ENCODE assay signal across 20 cellular contexts in the genomic region with DNA sequence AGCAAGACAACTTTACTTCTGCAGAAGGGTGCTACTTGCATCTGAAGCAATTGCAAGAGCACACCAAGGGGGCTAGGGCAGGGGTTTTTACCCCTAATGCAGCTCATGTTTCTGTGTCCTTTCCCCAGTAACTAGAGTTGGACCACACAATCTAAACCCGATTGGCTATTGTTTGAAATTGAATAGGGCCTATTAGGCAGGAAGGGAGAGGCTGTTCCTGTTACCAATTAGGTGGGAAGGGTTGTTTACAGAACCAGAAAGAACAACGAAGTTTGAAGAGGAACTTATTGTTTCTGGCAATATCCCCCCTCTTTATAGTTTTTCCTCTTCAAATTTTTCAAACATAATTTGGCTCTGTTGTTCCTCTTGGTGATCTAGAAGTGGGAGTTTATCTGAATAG.
A peak's percentile ranks its signal among the peaks of the same experiment; 100 is the strongest.
DNase-seq lines count a peak whose midpoint lies in the region; ATAC-seq and TF ChIP-seq lines count a peak whose summit lies in the region.
"Had no signal": no experiment of that assay in that cellular context is flagged by ENCODE, and none has a peak within 500 bp of the region (broad histone marks: within the 10 kb centered on the region; RNA-seq: fewer than 3 reads in every experiment).

No MANE protein-coding gene starts in this region.

- H3K9me3 ChIP-seq in heart left ventricle, result peaks cover 0 to 46% (median 13%) of the 10 kb centered on the region in 12 donors
- peaks cover 54% of the 10 kb centered on the region for H3K9me3 ChIP-seq in left ventricle myocardium inferior (replicated peaks)
- H3K9me3 ChIP-seq in upper lobe of right lung, result no peaks in the 10 kb centered on the region

- H3K27me3 ChIP-seq in heart left ventricle (no peaks in the 10 kb centered on the region), left ventricle myocardium inferior (ENCODE audit: low read depth) (peaks cover 6% of the 10 kb centered on the region), upper lobe of right lung (no peaks in the 10 kb centered on the region)
- H3K27me3 ChIP-seq: BLaER1 treated with 17β-estradiol and CSF1 and Interleukin-3, amounts not matched to agents 10 nM and 100 nM had no signal

- intact Hi-C loops in heart left ventricle (cut with DNase I) (no loop called here), Right ventricle myocardium superior (cut with DNase I) (no loop called here), left ventricle myocardium inferior (cut with micrococcal nuclease) (no loop called here), left ventricle myocardium superior (cut with micrococcal nuclease) (no loop called here), upper lobe of right lung (cut with DNase I) (no loop called here)

- peak in 3 of 4 donors; percentile 31 to 54 (median 34) for ATAC-seq in heart left ventricle
- ATAC-seq in Right ventricle myocardium superior (ENCODE audit: poor library complexity), result no peak
- no peak for ATAC-seq in left ventricle myocardium superior
- ATAC-seq in upper lobe of right lung, result no peak
- no peak for ATAC-seq in GM18498 (IDR thresholded peaks at IDR 0.05; ENCODE audit: unreplicated experiment)
- ATAC-seq: A549; CD8-positive, alpha-beta T cell had no signal

- TF ChIP-seq POLR2A in heart left ventricle (IDR thresholded peaks at IDR 0.05), result no peak

- 42 to 53% (median 43%) methylated on average over 2 of the region's 2 CpGs for WGBS in heart left ventricle, 4 donors

- DNase-seq in heart left ventricle (no peak), Right ventricle myocardium superior (no peak), left ventricle myocardium inferior (no peak), left ventricle myocardium superior (no peak), NCI-H748 treated with DMSO at 0.1 percent for 48 hours (lab: John Stamatoyannopoulos, UW) (peak; percentile 91), upper lobe of right lung (no peak), MV-4-11 (lab: John Stamatoyannopoulos, UW) (no peak)
- DNase-seq: AML-193; Caco-2; Calu3; CD4-positive, alpha-beta T cell; CD8-positive, alpha-beta T cell; DND-41; EL; GDM1 had no signal

- H3K4me1 ChIP-seq in heart left ventricle (peaks cover 0 to 10% (median 0%) of the 10 kb centered on the region in 12 donors), left ventricle myocardium inferior (peaks cover 10% of the 10 kb centered on the region), upper lobe of right lung (no peaks in the 10 kb centered on the region)
- H3K4me1 ChIP-seq: A549; BLaER1 treated with 17β-estradiol and CSF1 and Interleukin-3, amounts not matched to agents 10 nM and 100 nM had no signal

- H3K36me3 ChIP-seq in heart left ventricle (peaks cover 0 to 18% (median 0%) of the 10 kb centered on the region in 9 donors), left ventricle myocardium inferior (peaks cover 19% of the 10 kb centered on the region), upper lobe of right lung (no peaks in the 10 kb centered on the region)

- no peak overlapping the region for H3K4me3 ChIP-seq in heart left ventricle
- H3K4me3 ChIP-seq in left ventricle myocardium inferior, result no peak overlapping the region
- no peak overlapping the region for H3K4me3 ChIP-seq in upper lobe of right lung
- H3K4me3 ChIP-seq: A549; BLaER1 treated with 17β-estradiol and CSF1 and Interleukin-3, amounts not matched to agents 10 nM and 100 nM had no signal

- TF ChIP-seq CTCF in heart left ventricle (IDR thresholded peaks at IDR 0.05) (no peak), left ventricle myocardium inferior (IDR thresholded peaks at IDR 0.05; ENCODE audit: borderline replicate concordance) (no peak), upper lobe of right lung (IDR thresholded peaks at IDR 0.05) (no peak)

- H3K27ac ChIP-seq in heart left ventricle (peak overlapping the region in 4 of 12 donors; percentile 5 to 62 (median 44)), left ventricle myocardium inferior (replicated peaks) (peak overlapping the region; percentile 69), upper lobe of right lung (peak overlapping the region; percentile 36)
- H3K27ac ChIP-seq: 22Rv1; A549; BLaER1 treated with 17β-estradiol and CSF1 and Interleukin-3, amounts not matched to agents 10 nM and 100 nM; C4-2B had no signal

Comparison
In these comparisons a context has a peak if more than half of its experiments do, and no peak if none do; other contexts are left out.
1. ATAC-seq: peak in heart left ventricle (3 of 4); none in Right ventricle myocardium superior (single experiment), left ventricle myocardium superior (single experiment), upper lobe of right lung (single experiment) and GM18498 (single experiment).